Comparison of ENCODE assay signal across 8 cellular contexts in the genomic region with DNA sequence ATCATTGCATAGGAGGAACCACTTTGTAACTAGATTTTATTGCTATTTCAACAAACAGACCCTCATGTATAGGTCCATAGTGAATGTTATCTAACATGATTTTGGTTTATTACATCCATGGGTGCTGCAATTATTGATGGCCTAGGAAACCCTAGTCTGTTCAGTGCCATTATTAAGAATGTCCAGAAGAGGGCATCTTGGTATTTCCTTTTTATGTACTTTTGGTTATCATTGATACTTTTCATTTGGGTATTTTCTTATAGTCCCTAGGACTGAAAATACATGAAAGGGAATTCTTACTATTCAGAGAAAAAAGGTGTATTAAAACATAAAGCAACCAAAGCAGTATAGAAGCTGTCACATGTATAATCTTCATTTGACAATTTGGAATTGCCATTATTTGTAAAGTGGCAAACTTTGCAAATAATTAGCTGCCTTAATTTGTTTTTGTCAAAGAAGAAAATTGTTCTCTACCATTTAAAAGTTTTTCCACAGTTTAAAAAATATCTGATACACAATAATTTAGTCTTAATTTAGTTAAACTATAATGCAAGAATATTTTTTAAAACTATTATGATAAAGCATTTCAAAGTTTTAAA. TPM values are rescaled to one million over a fixed set of nuclear protein-coding genes. Genes with fewer than 3 reads are reported as not detected.
A peak's percentile ranks its signal among the peaks of the same experiment; 100 is the strongest.
DNase-seq lines count a peak whose midpoint lies in the region; ATAC-seq, FAIRE-seq and TF ChIP-seq lines count a peak whose summit lies in the region.

No MANE protein-coding gene starts in this region.

- intact Hi-C loops in aorta (cut with DNase I) = loop anchor here in 1 of 2 donors (10.0 kb wide), 1 partner anchor 201 kb away; no protein-coding TSS in a partner anchor

- H3K36me3 Mint-ChIP-seq in astrocyte (ENCODE audit: low read depth, unreplicated experiment) = peaks cover 3% of the 10 kb centered on the region

- H3K4me1 ChIP-seq in astrocyte (ENCODE audit: insufficient read depth, low read length) = no peaks in the 10 kb centered on the region
- H3K4me1 ChIP-seq in aorta (ENCODE audit: control insufficient read depth in 1 of 2, insufficient read depth in 2 of 2, low read length in 2 of 2) = no peaks in the 10 kb centered on the region

- no peak for ATAC-seq in aorta (ENCODE audit: low FRiP score)

- H2AFZ ChIP-seq in astrocyte (ENCODE audit: low read depth, low read length) = no peak overlapping the region

- no peaks in the 10 kb centered on the region for H3K27me3 Mint-ChIP-seq in astrocyte (ENCODE audit: low read depth, unreplicated experiment)

- H3K27ac ChIP-seq in astrocyte (ENCODE audit: low read depth, low read length) = no peak overlapping the region
- no peak overlapping the region for H3K27ac ChIP-seq in aorta (ENCODE audit: low read depth in 1 of 2, low read length in 2 of 2)

- H3K4me2 ChIP-seq in astrocyte (ENCODE audit: low read length) = no peak overlapping the region

- H3K36me3 ChIP-seq in astrocyte (ENCODE audit: insufficient read depth, low read length) = peaks cover 2% of the 10 kb centered on the region
- H3K36me3 ChIP-seq in kidney epithelial cell (ENCODE audit: control insufficient read depth, insufficient read depth, low read length) = no peaks in the 10 kb centered on the region
- peaks cover 0 to 5% of the 10 kb centered on the region in 2 donors for H3K36me3 ChIP-seq in aorta (ENCODE audit: control insufficient read depth in 1 of 2, insufficient read depth in 2 of 2, low read length in 1 of 2)

- no peaks in the 10 kb centered on the region for H4K20me1 ChIP-seq in astrocyte (ENCODE audit: insufficient read depth, low read length)

- FAIRE-seq in astrocyte (lab: Jason Lieb, UNC) = peak; percentile 84

- H3K4me1 Mint-ChIP-seq in astrocyte (ENCODE audit: low read depth, unreplicated experiment) = no peaks in the 10 kb centered on the region

- peak; percentile 6 for DNase-seq in NCI-H345 treated with DMSO at 0.1 percent for 48 hours (lab: John Stamatoyannopoulos, UW; ENCODE audit: unreplicated experiment)
- DNase-seq in NCI-H345 (lab: John Stamatoyannopoulos, UW) = no peak
- peak; percentile 54 for DNase-seq in MV-4-11 (lab: John Stamatoyannopoulos, UW)
- peak; percentile 19 for DNase-seq in astrocyte (ENCODE audit: low read depth)
- peak; percentile 5 for DNase-seq in kidney epithelial cell (ENCODE audit: low read depth)
- no peak for DNase-seq in mesenteric fat pad (ENCODE audit: low spot score)
- DNase-seq in aorta = no peak
- DNase-seq in DMS153 (lab: John Stamatoyannopoulos, UW) = no peak

- H3K27ac Mint-ChIP-seq in astrocyte (ENCODE audit: unreplicated experiment) = no peak overlapping the region

- H3K27me3 ChIP-seq in astrocyte (ENCODE audit: insufficient read depth, low read length) (no peaks in the 10 kb centered on the region), kidney epithelial cell (ENCODE audit: control insufficient read depth, insufficient read depth, low read length) (no peaks in the 10 kb centered on the region), aorta (ENCODE audit: control insufficient read depth in 1 of 2, insufficient read depth in 2 of 2, low read length in 1 of 2) (no peaks in the 10 kb centered on the region)

- TF ChIP-seq CTCF in astrocyte (IDR thresholded peaks at IDR 0.05; ENCODE audit: insufficient read depth, low read depth, low read length) (peak; percentile 49), kidney epithelial cell (IDR thresholded peaks at IDR 0.05; ENCODE audit: insufficient read depth, low read length, poor library complexity, severe bottlenecking) (peak; percentile 62)

- H3K9me3 ChIP-seq in astrocyte (ENCODE audit: insufficient read depth, low read depth, low read length) (no peaks in the 10 kb centered on the region), aorta (ENCODE audit: control insufficient read depth, low read length) (no peaks in the 10 kb centered on the region)

- H3K9me3 Mint-ChIP-seq in astrocyte (ENCODE audit: unreplicated experiment) = no peaks in the 10 kb centered on the region

- H3K9ac ChIP-seq in astrocyte (ENCODE audit: low read length) = no peak overlapping the region

- H3K79me2 ChIP-seq in astrocyte (ENCODE audit: insufficient read depth, low read length) = no peaks in the 10 kb centered on the region

- no peak overlapping the region for H3K4me3 ChIP-seq in astrocyte (ENCODE audit: insufficient read depth, low read depth, low read length)
- H3K4me3 ChIP-seq in kidney epithelial cell (ENCODE audit: low read depth, low read length) = no peak overlapping the region
- no peak overlapping the region for H3K4me3 ChIP-seq in aorta (ENCODE audit: low read length in 2 of 2)

- no peak overlapping the region for H3K4me3 Mint-ChIP-seq in astrocyte (ENCODE audit: unreplicated experiment)

RNA-seq across cellular contexts. Expression of gene CNOT10, which starts 48.7 kb away (rescaled TPM):
- 23.9 and 26.2 TPM in 2 replicates for total RNA-seq in astrocyte
- 24.6 and 27.0 TPM in 2 replicates for total RNA-seq in kidney epithelial cell
- total RNA-seq in mesenteric fat pad = 26.0 TPM
- 10 to 100 TPM; 32.7 to 38.3 TPM for total RNA-seq in aorta
- 10 to 100 TPM; 10.0 to 25.3 TPM for polyA plus RNA-seq in aorta

Comparison
In these comparisons a context has a peak if more than half of its experiments do, and no peak if none do; other contexts are left out.
1. DNase-seq: peak in NCI-H345 treated with DMSO at 0.1 percent for 48 hours (single experiment), MV-4-11 (single experiment), astrocyte (single experiment) and kidney epithelial cell (single experiment); none in NCI-H345 (single experiment), mesenteric fat pad (single experiment), aorta (0 of 2) and DMS153 (single experiment).